In the genomic region with DNA sequence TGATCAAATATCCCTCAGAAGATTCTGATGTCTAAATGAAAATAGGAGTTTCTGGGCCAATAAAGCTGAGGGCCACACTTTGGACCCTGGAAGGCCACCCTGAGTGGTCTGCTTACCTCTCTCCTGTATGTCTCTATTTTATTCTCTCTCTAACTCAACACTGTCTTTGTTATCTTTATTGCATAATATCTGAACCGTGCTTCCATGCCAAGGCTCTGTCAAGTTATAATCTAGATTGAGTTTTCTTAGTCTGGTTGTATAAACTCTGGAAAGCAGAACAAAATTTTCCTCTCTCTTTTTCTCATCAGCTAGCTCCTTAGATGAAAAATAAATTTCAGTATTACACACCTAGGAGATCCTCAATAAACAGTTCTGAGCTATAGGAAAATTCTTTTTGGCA, we compare ENCODE assay signal across 12 cellular contexts. TPM values are rescaled to one million over a fixed set of nuclear protein-coding genes. Genes with fewer than 3 reads are reported as not detected.
DNase-seq lines count a peak whose midpoint lies in the region; ATAC-seq and TF ChIP-seq lines count a peak whose summit lies in the region.
"Had no signal": no experiment of that assay in that cellular context is flagged by ENCODE, and none has a peak within 500 bp of the region (broad histone marks: within the 10 kb centered on the region; RNA-seq: fewer than 3 reads in every experiment).

No MANE protein-coding gene starts in this region.

- TF ChIP-seq EP300 in suprapubic skin (IDR thresholded peaks at IDR 0.05), result no peak

- H3K4me3 ChIP-seq in esophagus squamous epithelium, result no peak overlapping the region
- peak overlapping the region in 1 of 2 donors; percentile 9 for H3K4me3 ChIP-seq in muscle layer of colon (ENCODE audit: low read depth in 1 of 2, low read length in 2 of 2)
- no peak overlapping the region for H3K4me3 ChIP-seq in suprapubic skin

- no peaks in the 10 kb centered on the region for H3K9me3 ChIP-seq in esophagus squamous epithelium
- H3K9me3 ChIP-seq in muscle layer of colon (ENCODE audit: low read length), result no peaks in the 10 kb centered on the region
- H3K9me3 ChIP-seq in suprapubic skin, result no peaks in the 10 kb centered on the region

- no peak for TF ChIP-seq CTCF in esophagus squamous epithelium (IDR thresholded peaks at IDR 0.05)
- no peak for TF ChIP-seq CTCF in suprapubic skin (IDR thresholded peaks at IDR 0.05)

- H3K27me3 ChIP-seq in esophagus squamous epithelium, result no peaks in the 10 kb centered on the region
- H3K27me3 ChIP-seq in muscle layer of colon (ENCODE audit: control insufficient read depth in 1 of 2, insufficient read depth in 2 of 2, low read length in 2 of 2), result no peaks in the 10 kb centered on the region
- no peaks in the 10 kb centered on the region for H3K27me3 ChIP-seq in suprapubic skin

- peaks cover 0 to 22% (median 12%) of the 10 kb centered on the region in 3 donors for H3K4me1 ChIP-seq in esophagus squamous epithelium
- peaks cover 14% of the 10 kb centered on the region for H3K4me1 ChIP-seq in muscle layer of colon (ENCODE audit: insufficient read depth, low read length)
- H3K4me1 ChIP-seq in suprapubic skin, result peaks cover 15% of the 10 kb centered on the region

- no peak for ATAC-seq in esophagus mucosa
- ATAC-seq: natural killer cell treated with Interleukin-12 subunit alpha and Interleukin-12 subunit beta and Interleukin-15 and Interleukin-18, amount 100 ng/mL, for 72 hours had no signal

- 0 to 5% methylated on average over 1 of the region's 1 CpG for WGBS in esophagus squamous epithelium, 2 donors
- 0% methylated on average over 1 of the region's 1 CpG for WGBS in suprapubic skin

- peak overlapping the region in 3 of 4 donors; percentile 45 to 68 (median 63) for H3K27ac ChIP-seq in esophagus squamous epithelium
- peak overlapping the region; percentile 47 for H3K27ac ChIP-seq in muscle layer of colon (ENCODE audit: low read depth, low read length)
- H3K27ac ChIP-seq in suprapubic skin, result peak overlapping the region; percentile 18
- H3K27ac ChIP-seq: epithelial cell of prostate had no signal

- DNase-seq in NCI-H226 (peak; percentile 14), esophagus squamous epithelium (lab: John Stamatoyannopoulos, UW) (no peak), suprapubic skin (ENCODE audit: low spot score in 2 of 2) (no peak), NCI-H1694 treated with DMSO at 0.1 percent for 48 hours (lab: John Stamatoyannopoulos, UW) (no peak), NCI-H146 (lab: John Stamatoyannopoulos, UW) (no peak), NCI-H2171 (lab: John Stamatoyannopoulos, UW) (no peak)
- DNase-seq: CD4-positive, CD25-positive, alpha-beta regulatory T cell; stimulated activated CD4-positive, alpha-beta T cell treated with anti-CD3 and anti-CD28 coated beads, Interleukin-2, amount 100 ng/mL, for 24 hours had no signal

- no peak for TF ChIP-seq POLR2A in esophagus squamous epithelium (IDR thresholded peaks at IDR 0.05)
- no peak for TF ChIP-seq POLR2A in suprapubic skin (IDR thresholded peaks at IDR 0.05)

- peak overlapping the region; percentile 1 for H3K9ac ChIP-seq in muscle layer of colon (ENCODE audit: low read length)

- H3K36me3 ChIP-seq in esophagus squamous epithelium (no peaks in the 10 kb centered on the region), muscle layer of colon (ENCODE audit: insufficient read depth, low read length) (no peaks in the 10 kb centered on the region), suprapubic skin (no peaks in the 10 kb centered on the region)

- intact Hi-C loops in esophagus squamous epithelium (cut with DNase I), result no loop called here

RNA-seq across cellular contexts. Expression of gene ACTL6A, which starts 36.2 kb away (rescaled TPM):
- 10 to 100 TPM; 51.5 to 95.4 (median 63.5) TPM for total RNA-seq in esophagus squamous epithelium
- total RNA-seq in suprapubic skin, result 10 to 100 TPM; 46.3 to 74.8 (median 69.5) TPM
- total RNA-seq in esophagus mucosa, result 36.4 TPM
